ENCODE assay signal across 14 cellular contexts in genomic region chr1:224427346-224427745, GRCh38. TPM values are rescaled to one million over a fixed set of nuclear protein-coding genes. Genes with fewer than 3 reads are reported as not detected.
DNase-seq lines count a peak whose midpoint lies in the region; ATAC-seq and TF ChIP-seq lines count a peak whose summit lies in the region.
"Had no signal": no experiment of that assay in that cellular context is flagged by ENCODE, and none has a peak within 500 bp of the region (broad histone marks: within the 10 kb centered on the region; RNA-seq: fewer than 3 reads in every experiment).

No MANE protein-coding gene starts in this region.

- intact Hi-C loops in esophagus muscularis mucosa (cut with DNase I), result no loop called here

- peaks cover 63% of the 10 kb centered on the region for H3K36me3 Mint-ChIP-seq in activated CD4-positive, alpha-beta T cell treated with anti-CD3 and anti-CD28 coated beads, Interleukin-2, amount 10 ng/mL, durations not matched to agents 7 days and 5 days (ENCODE audit: low read depth)

- TF ChIP-seq POLR2A in esophagus muscularis mucosa (IDR thresholded peaks at IDR 0.05; ENCODE audit: low read depth), result no peak

- no peak for TF ChIP-seq CTCF in esophagus muscularis mucosa (IDR thresholded peaks at IDR 0.05)

- H3K27ac ChIP-seq in SJSA1 (peak overlapping the region; percentile 18; the same call in 1 of the 2 replicates), esophagus muscularis mucosa (replicated peaks in 1 of 4) (peak overlapping the region; percentile 21 to 97 (median 28))
- H3K27ac ChIP-seq: SJCRH30 had no signal

- H3K9ac ChIP-seq in skeletal muscle satellite cell (ENCODE audit: low read depth, low read length), result peak overlapping the region; percentile 5

- CTCF ChIA-PET in activated CD4-positive, alpha-beta T cell treated with anti-CD3 and anti-CD28 coated beads, Interleukin-2, amount 10 ng/mL, durations not matched to agents 7 days and 5 days (lab: Charles Lee), result no interaction called here

- TF ChIP-seq EP300 in esophagus muscularis mucosa (IDR thresholded peaks at IDR 0.05), result no peak

- H3K4me3 Mint-ChIP-seq in activated CD4-positive, alpha-beta T cell treated with anti-CD3 and anti-CD28 coated beads, Interleukin-2, amount 10 ng/mL, durations not matched to agents 7 days and 5 days, result no peak overlapping the region

- H3K4me1 ChIP-seq in SJSA1 (replicated peaks) (peaks cover 29% of the 10 kb centered on the region), esophagus muscularis mucosa (peaks cover 43 to 86% (median 76%) of the 10 kb centered on the region in 4 donors), skeletal muscle satellite cell (ENCODE audit: control insufficient read depth, insufficient read depth, low read length) (peaks cover 33% of the 10 kb centered on the region)

- peaks cover 78% of the 10 kb centered on the region for H3K36me3 ChIP-seq in SJSA1
- H3K36me3 ChIP-seq in esophagus muscularis mucosa, result peaks cover 22 to 52% (median 38%) of the 10 kb centered on the region in 4 donors
- H3K36me3 ChIP-seq in skeletal muscle satellite cell (ENCODE audit: insufficient read depth, low read length), result peaks cover 56% of the 10 kb centered on the region

- H3K27me3 ChIP-seq in SJSA1 (replicated peaks), result no peaks in the 10 kb centered on the region
- no peaks in the 10 kb centered on the region for H3K27me3 ChIP-seq in esophagus muscularis mucosa
- H3K27me3 ChIP-seq in skeletal muscle satellite cell (ENCODE audit: control insufficient read depth, insufficient read depth, low read length), result no peaks in the 10 kb centered on the region
- H3K27me3 ChIP-seq: heart right ventricle, SJCRH30 had no signal

- no peak for ATAC-seq in GM21619 (IDR thresholded peaks at IDR 0.05; ENCODE audit: unreplicated experiment)
- ATAC-seq: sciatic nerve had no signal

- peaks cover 56% of the 10 kb centered on the region for H3K4me1 Mint-ChIP-seq in activated CD4-positive, alpha-beta T cell treated with anti-CD3 and anti-CD28 coated beads, Interleukin-2, amount 10 ng/mL, durations not matched to agents 7 days and 5 days

- H3K4me3 ChIP-seq in SJSA1 (no peak overlapping the region), esophagus muscularis mucosa (no peak overlapping the region), skeletal muscle satellite cell (ENCODE audit: low read length) (no peak overlapping the region)
- H3K4me3 ChIP-seq: heart right ventricle, SJCRH30 had no signal

- WGBS in esophagus muscularis mucosa, result 79% methylated on average over 1 of the region's 1 CpG

- H3K9me3 ChIP-seq in SJSA1 (replicated peaks) (no peaks in the 10 kb centered on the region), esophagus muscularis mucosa (no peaks in the 10 kb centered on the region), skeletal muscle satellite cell (replicated peaks; ENCODE audit: low read length) (no peaks in the 10 kb centered on the region)
- H3K9me3 ChIP-seq: heart right ventricle, SJCRH30 had no signal

- H3K4me2 ChIP-seq in skeletal muscle satellite cell (ENCODE audit: low read length), result peak overlapping the region; percentile 41

- DNase-seq in activated CD4-positive, alpha-beta T cell treated with anti-CD3 and anti-CD28 coated beads, Interleukin-2, amount 10 ng/mL, durations not matched to agents 7 days and 5 days, result no peak
- no peak for DNase-seq in activated CD4-positive, alpha-beta T cell treated with anti-CD3 and anti-CD28 coated beads for 4 hours
- DNase-seq in SJSA1 (ENCODE audit: low read depth in 1 of 2, low spot score in 2 of 2) (peak; percentile 61 to 76), esophagus muscularis mucosa (ENCODE audit: extremely low spot score) (no peak), NCI-H1694 treated with DMSO at 0.1 percent for 48 hours (lab: John Stamatoyannopoulos, UW) (no peak), epidermal melanocyte (ENCODE audit: insufficient read length, low spot score) (no peak)
- DNase-seq: ACHN; activated CD4-positive, alpha-beta T cell treated with anti-CD3 and anti-CD28 coated beads, Interleukin-2, amount 50 U/mL, for 4 hours; heart right ventricle; NCI-H2227 treated with DMSO at 0.1 percent for 48 hours; SJCRH30 had no signal

- H3K27ac Mint-ChIP-seq in activated CD4-positive, alpha-beta T cell treated with anti-CD3 and anti-CD28 coated beads, Interleukin-2, amount 10 ng/mL, durations not matched to agents 7 days and 5 days, result peak overlapping the region; percentile 78

- POLR2A ChIA-PET in activated CD4-positive, alpha-beta T cell treated with anti-CD3 and anti-CD28 coated beads, Interleukin-2, amount 10 ng/mL, durations not matched to agents 7 days and 5 days (lab: Charles Lee), result interaction anchor here (0.7 kb wide), 1 partner anchor 86 kb away, joined by 3 read pairs; no protein-coding TSS in a partner anchor

- H3K9me3 Mint-ChIP-seq in activated CD4-positive, alpha-beta T cell treated with anti-CD3 and anti-CD28 coated beads, Interleukin-2, amount 10 ng/mL, durations not matched to agents 7 days and 5 days, result no peaks in the 10 kb centered on the region

- no peaks in the 10 kb centered on the region for H3K27me3 Mint-ChIP-seq in activated CD4-positive, alpha-beta T cell treated with anti-CD3 and anti-CD28 coated beads, Interleukin-2, amount 10 ng/mL, durations not matched to agents 7 days and 5 days

RNA-seq across cellular contexts. Expression of gene WDR26, which starts 7.3 kb away (rescaled TPM):
- 10 to 100 TPM; 67.7 to 74.2 TPM for total RNA-seq in activated CD4-positive, alpha-beta T cell treated with anti-CD3 and anti-CD28 coated beads, Interleukin-2, amount 10 ng/mL, durations not matched to agents 7 days and 5 days
- 29.4 and 37.2 TPM in 2 replicates for total RNA-seq in SJSA1 (2014; rRNA removed; shearing (Covaris generic))
- 10 to 100 TPM; 74.9 to 84.7 (median 78.4) TPM for total RNA-seq in esophagus muscularis mucosa
- total RNA-seq in skeletal muscle satellite cell (2012; rRNA removed), result 43.0 and 47.4 TPM in 2 replicates

Comparison
In these comparisons a context has a peak if more than half of its experiments do, and no peak if none do; other contexts are left out.
1. DNase-seq: peak in SJSA1 (2 of 2); none in activated CD4-positive, alpha-beta T cell treated with anti-CD3 and anti-CD28 coated beads, Interleukin-2, amount 10 ng/mL, durations not matched to agents 7 days and 5 days (single experiment), activated CD4-positive, alpha-beta T cell treated with anti-CD3 and anti-CD28 coated beads for 4 hours (0 of 2), esophagus muscularis mucosa (single experiment), NCI-H1694 treated with DMSO at 0.1 percent for 48 hours (single experiment) and epidermal melanocyte (single experiment).